ENCODE assay signal across 18 cellular contexts in the genomic region with DNA sequence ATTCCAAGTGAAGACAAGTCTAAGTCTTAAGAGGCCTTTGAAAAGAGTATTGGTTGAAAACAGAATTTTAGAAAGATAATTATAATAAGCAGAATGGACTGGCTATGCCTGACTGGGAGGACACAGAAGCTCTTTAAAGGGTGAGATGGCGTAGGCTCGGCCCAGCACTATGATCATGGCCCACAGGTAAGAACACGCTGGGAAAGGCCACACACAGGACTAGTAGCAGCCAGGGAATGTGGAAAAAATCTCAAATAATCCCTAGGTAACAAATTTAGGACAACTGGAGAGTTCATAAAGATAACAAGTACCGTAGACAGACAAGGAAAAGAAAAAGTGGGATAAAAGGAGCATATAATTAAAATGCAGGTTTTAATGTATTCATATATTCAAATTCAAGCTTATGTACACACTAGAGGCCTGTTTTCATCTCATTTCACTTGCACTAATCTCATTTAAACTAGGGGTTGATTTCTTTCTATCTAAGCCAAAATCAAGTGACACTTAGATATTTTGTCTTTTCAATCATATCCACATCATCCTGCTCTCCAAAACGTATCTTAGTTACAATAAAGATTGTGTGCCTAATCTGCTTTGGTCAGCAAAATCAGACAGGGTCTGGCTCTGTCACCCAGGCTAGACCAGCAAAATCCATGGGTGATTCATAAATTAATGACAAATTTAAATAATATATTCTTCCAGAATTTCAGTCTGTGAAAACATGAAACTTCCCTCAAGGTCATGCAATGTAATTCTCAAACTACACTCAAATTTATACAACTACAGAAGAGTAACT. TPM values are rescaled to one million over a fixed set of nuclear protein-coding genes. Genes with fewer than 3 reads are reported as not detected.
DNase-seq lines count a peak whose midpoint lies in the region; ATAC-seq, FAIRE-seq and TF ChIP-seq lines count a peak whose summit lies in the region.
"Had no signal": no experiment of that assay in that cellular context is flagged by ENCODE, and none has a peak within 500 bp of the region (broad histone marks: within the 10 kb centered on the region; RNA-seq: fewer than 3 reads in every experiment).

No MANE protein-coding gene starts in this region.

- TF ChIP-seq POLR2A in K562 (conservative IDR thresholded peaks at IDR 0.05) = no peak

- peaks cover 91% of the 10 kb centered on the region for H3K36me3 ChIP-seq in K562 (ENCODE audit: control insufficient read depth, insufficient read depth, low read length)
- H3K36me3 ChIP-seq in HAP-1 (replicated peaks) = peaks cover 28% of the 10 kb centered on the region

- H3K9ac ChIP-seq in K562 (ENCODE audit: insufficient read depth in 1 of 2, low read depth in 2 of 2, low read length in 2 of 2) = no peak overlapping the region
- H3K9ac ChIP-seq: BLaER1, KMS-11 had no signal

- H4K20me1 ChIP-seq in K562 (replicated peaks; ENCODE audit: control insufficient read depth, insufficient read depth, low read length) = no peaks in the 10 kb centered on the region

- H3K36me3 Mint-ChIP-seq in osteocyte (ENCODE audit: unreplicated experiment) = peaks cover 2% of the 10 kb centered on the region
- H3K36me3 Mint-ChIP-seq: IgD-negative memory B cell had no signal

- peaks cover 2% of the 10 kb centered on the region for H3K4me1 Mint-ChIP-seq in osteocyte (ENCODE audit: unreplicated experiment)
- H3K4me1 Mint-ChIP-seq: IgD-negative memory B cell had no signal

- TF ChIP-seq RAD21 in K562 (CRISPR knock-in tag; conservative IDR thresholded peaks at IDR 0.05 in 1 of 2, IDR thresholded peaks at IDR 0.05 in 1 of 2) = no peak

- TF ChIP-seq CTCF in D721Med (IDR thresholded peaks at IDR 0.05; ENCODE audit: insufficient read depth, missing control alignments) = no peak
- no peak for TF ChIP-seq CTCF in K562 (IDR thresholded peaks at IDR 0.05 in 2 of 3, conservative IDR thresholded peaks at IDR 0.05 in 1 of 3; ENCODE audit: insufficient read depth in 2 of 3, low read depth in 1 of 3, low read length in 3 of 3)
- TF ChIP-seq CTCF in osteocyte (IDR thresholded peaks at IDR 0.05) = no peak

- no peaks in the 10 kb centered on the region for H3K27me3 Mint-ChIP-seq in osteocyte (ENCODE audit: unreplicated experiment)
- H3K27me3 Mint-ChIP-seq: IgD-negative memory B cell had no signal

- H3K27ac ChIP-seq in K562 (ENCODE audit: extremely low read depth, low read depth, low read length) = no peak overlapping the region
- H3K27ac ChIP-seq: BLaER1, KMS-11 had no signal

- H3K27me3 ChIP-seq in K562 (ENCODE audit: control insufficient read depth in 2 of 2, insufficient read depth in 2 of 2, low read length in 2 of 2) = no peaks in the 10 kb centered on the region
- no peaks in the 10 kb centered on the region for H3K27me3 ChIP-seq in HAP-1 (ENCODE audit: low read depth)
- H3K27me3 ChIP-seq: BLaER1 had no signal

- H3K9me3 ChIP-seq in K562 (replicated peaks; ENCODE audit: control insufficient read depth, insufficient read depth, low read depth, low read length) (no peaks in the 10 kb centered on the region), HAP-1 (no peaks in the 10 kb centered on the region)
- H3K9me3 ChIP-seq: BLaER1 had no signal

- H3K27ac Mint-ChIP-seq in osteocyte (ENCODE audit: unreplicated experiment) = peak overlapping the region; percentile 29
- H3K27ac Mint-ChIP-seq: IgD-negative memory B cell had no signal

- intact Hi-C loops in K562 (cut with micrococcal nuclease) = no loop called here

- in situ Hi-C loops in K562 (cut with MboI) = no loop called here
- in situ Hi-C loops in HAP-1 (cut with MboI; ENCODE audit: low sequenced_read_pairs) = no loop called here

- DNase-seq in D721Med (ENCODE audit: insufficient read length, low spot score) = no peak
- peak; percentile 17 for DNase-seq in NCI-H526 treated with DMSO at 0.1 percent for 48 hours (lab: John Stamatoyannopoulos, UW)
- no peak for DNase-seq in K562 (ENCODE audit: extremely low read depth in 1 of 4, low spot score in 3 of 4)
- no peak for DNase-seq in osteocyte (ENCODE audit: extremely low spot score, unreplicated experiment)
- DNase-seq in HAP-1 (ENCODE audit: low spot score in 2 of 2) = no peak
- no peak for DNase-seq in NCI-H748 (lab: John Stamatoyannopoulos, UW; ENCODE audit: unreplicated experiment)
- no peak for DNase-seq in iPS-NIHi7 (ENCODE audit: extremely low spot score)
- DNase-seq: AML-193, DMS 273 treated with DMSO at 0.1 percent for 48 hours, DMS79, EL, H7 had no signal

- no TSS peak for BruUV-seq in K562 (replicated peaks; lab: Mats Ljungman, UMichigan)

- H3K4me3 ChIP-seq in K562 (no peak overlapping the region), HAP-1 (no peak overlapping the region)
- H3K4me3 ChIP-seq: BLaER1 had no signal

- WGBS in K562 (ENCODE audit: insufficient coverage, low coverage, missing lambda C conversion rate) = 87% methylated on average over 5 of the region's 5 CpGs

- no peak overlapping the region for H3K4me3 Mint-ChIP-seq in osteocyte (ENCODE audit: unreplicated experiment)
- H3K4me3 Mint-ChIP-seq: IgD-negative memory B cell had no signal

- ATAC-seq in K562 (peak; percentile 26; the same call in 2 of the 3 replicates), GM21786 (IDR thresholded peaks at IDR 0.05; ENCODE audit: unreplicated experiment) (no peak)

- H3K4me1 ChIP-seq in K562 (replicated peaks in 1 of 2; ENCODE audit: control insufficient read depth in 2 of 2, insufficient read depth in 2 of 2, low read length in 2 of 2) (peaks cover 0 to 12% of the 10 kb centered on the region in 2 experiments; a peak in 3 of 5 replicates), HAP-1 (peaks cover 8% of the 10 kb centered on the region)
- H3K4me1 ChIP-seq: BLaER1 had no signal

- POLR2A ChIA-PET in K562 (lab: Yijun Ruan, JAX) = interaction anchor here (0.7 to 2.7 kb wide), 6 partner anchors 10 to 108 kb away, joined by 3 to 10 read pairs (median 4); no protein-coding TSS in a partner anchor

- H3K79me2 ChIP-seq in K562 (ENCODE audit: control insufficient read depth, insufficient read depth, low read length) = peaks cover 75% of the 10 kb centered on the region

- no peak overlapping the region for H3K4me2 ChIP-seq in K562 (ENCODE audit: insufficient read depth, low read length)
- H3K4me2 ChIP-seq: BLaER1, KMS-11 had no signal

- H2AFZ ChIP-seq in K562 (ENCODE audit: low read depth, low read length) = no peak overlapping the region

- H3K9me1 ChIP-seq in K562 (ENCODE audit: control insufficient read depth, insufficient read depth, low read length) = no peaks in the 10 kb centered on the region

- no peaks in the 10 kb centered on the region for H3K9me3 Mint-ChIP-seq in osteocyte (ENCODE audit: unreplicated experiment)
- H3K9me3 Mint-ChIP-seq: IgD-negative memory B cell had no signal

- CTCF ChIA-PET in K562 (lab: Yijun Ruan, JAX; ENCODE audit: low intra/inter-chr PET ratio) = interaction anchor here (0.6 kb wide), 1 partner anchor 913 kb away, joined by 3 read pairs; no protein-coding TSS in a partner anchor

- peak; percentile 53 for FAIRE-seq in D721Med (lab: Jason Lieb, UNC)
- no peak for FAIRE-seq in K562 (lab: Jason Lieb, UNC)
- FAIRE-seq: G401.6, GM12891 had no signal

- TF ChIP-seq EP300 in K562 (IDR thresholded peaks at IDR 0.05; ENCODE audit: low read length) = no peak

TF ChIP-seq in K562, 482 proteins besides CTCF, POLR2A, EP300 and RAD21 (continues in another document):
- TF ChIP-seq IRF2 (CRISPR knock-in tag; IDR thresholded peaks at IDR 0.05) (no peak), CC2D1A (IDR thresholded peaks at IDR 0.05) (no peak), ZNF785 (CRISPR knock-in tag; IDR thresholded peaks at IDR 0.05) (no peak), MAFF (IDR thresholded peaks at IDR 0.05; ENCODE audit: low read length) (peak; percentile 96), ZNF583 (CRISPR knock-in tag; IDR thresholded peaks at IDR 0.05) (no peak), CHD4 (IDR thresholded peaks at IDR 0.05; ENCODE audit: insufficient read depth, insufficient replicate concordance, low read depth, low read length, poor library complexity, severe bottlenecking) (no peak), RBM39 (optimal IDR thresholded peaks at IDR 0.05; ENCODE audit: low read depth, low read length) (no peak), TAF9B (IDR thresholded peaks at IDR 0.05; ENCODE audit: partially characterized antibody) (no peak), ZSCAN32 (CRISPR knock-in tag; IDR thresholded peaks at IDR 0.05) (no peak)
- TF ChIP-seq, protein P1, sequence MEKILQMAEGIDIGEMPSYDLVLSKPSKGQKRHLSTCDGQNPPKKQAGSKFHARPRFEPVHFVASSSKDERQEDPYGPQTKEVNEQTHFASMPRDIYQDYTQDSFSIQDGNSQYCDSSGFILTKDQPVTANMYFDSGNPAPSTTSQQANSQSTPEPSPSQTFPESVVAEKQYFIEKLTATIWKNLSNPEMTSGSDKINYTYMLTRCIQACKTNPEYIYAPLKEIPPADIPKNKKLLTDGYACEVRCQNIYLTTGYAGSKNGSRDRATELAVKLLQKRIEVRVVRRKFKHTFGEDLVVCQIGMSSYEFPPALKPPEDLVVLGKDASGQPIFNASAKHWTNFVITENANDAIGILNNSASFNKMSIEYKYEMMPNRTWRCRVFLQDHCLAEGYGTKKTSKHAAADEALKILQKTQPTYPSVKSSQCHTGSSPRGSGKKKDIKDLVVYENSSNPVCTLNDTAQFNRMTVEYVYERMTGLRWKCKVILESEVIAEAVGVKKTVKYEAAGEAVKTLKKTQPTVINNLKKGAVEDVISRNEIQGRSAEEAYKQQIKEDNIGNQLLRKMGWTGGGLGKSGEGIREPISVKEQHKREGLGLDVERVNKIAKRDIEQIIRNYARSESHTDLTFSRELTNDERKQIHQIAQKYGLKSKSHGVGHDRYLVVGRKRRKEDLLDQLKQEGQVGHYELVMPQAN (IDR thresholded peaks at IDR 0.05; ENCODE audit: borderline replicate concordance) = 0 out of 2 replicates have a peak, but pooled peaks have one; percentile 22

RNA-seq across cellular contexts. Expression of gene EZH2, which starts 53.0 kb away (rescaled TPM):
- total RNA-seq in K562 (2011; cell fraction: chromatin; rRNA removed; ENCODE audit: low replicate concordance) = 140 and 431 TPM in 2 replicates
- 73.7 and 105 TPM in 2 replicates for total RNA-seq in K562 (2011; cell fraction: nucleolus; rRNA removed)
- total RNA-seq in K562 (2011; cell fraction: nucleoplasm; rRNA removed) = 141 and 150 TPM in 2 replicates
- 93.8 and 109 TPM in 2 replicates for total RNA-seq in K562 (2014; rRNA removed)
- total RNA-seq in K562 (2014; rRNA removed; fragmentation: Illumina TruSeq; extraction: Trizol) = 98.6 and 116 TPM in 2 replicates
- 82.7 and 88.5 TPM in 2 replicates for total RNA-seq in K562 (2015; rRNA removed; fragmentation: Illumina TruSeq; extraction: Trizol)
- total RNA-seq in K562 (2021) = 109 and 118 TPM in 2 replicates
- 172 and 175 TPM in 2 replicates for polyA plus RNA-seq in K562 (2011; rRNA removed)
- 52.3 and 86.8 TPM in 2 replicates for polyA plus RNA-seq in K562 (2011; cell fraction: cytosol; rRNA removed)
- 308 and 479 TPM in 2 replicates for polyA plus RNA-seq in K562 (2011; cell fraction: nucleus; rRNA removed)
- polyA plus RNA-seq in K562 (2012) = 96.3 and 101 TPM in 2 replicates
- polyA plus RNA-seq in K562 (2014; fragmentation: Illumina TruSeq; extraction: Trizol) = 146 and 170 TPM in 2 replicates
- 10 to 100 TPM; 48.7 to 63.0 TPM for polyA plus RNA-seq in K562 (2014; fragmentation: Nextera tagmentation; extraction: Ambion mirVana)
- 137 and 157 TPM in 2 replicates for polyA plus RNA-seq in K562 (2014; rRNA removed)
- 123 and 134 TPM in 2 replicates for polyA minus RNA-seq in K562 (2011; rRNA and poly(A)+ RNA removed)
- polyA minus RNA-seq in K562 (2011; cell fraction: cytosol; rRNA and poly(A)+ RNA removed) = 54.2 and 59.2 TPM in 2 replicates
- 83.7 and 175 TPM in 2 replicates for polyA minus RNA-seq in K562 (2011; cell fraction: nucleus; rRNA and poly(A)+ RNA removed)
- total RNA-seq in osteocyte = 13.0 and 14.9 TPM in 2 replicates
